ENCODE assay signal across 21 cellular contexts in genomic region chr19:45522010-45522941, GRCh38. TPM values are rescaled to one million over a fixed set of nuclear protein-coding genes. Genes with fewer than 3 reads are reported as not detected.
DNase-seq lines count a peak whose midpoint lies in the region; ATAC-seq, FAIRE-seq and TF ChIP-seq lines count a peak whose summit lies in the region.
"Had no signal": no experiment of that assay in that cellular context is flagged by ENCODE, and none has a peak within 500 bp of the region (broad histone marks: within the 10 kb centered on the region; RNA-seq: fewer than 3 reads in every experiment).

No MANE protein-coding gene starts in this region.

- H3K27me3 Mint-ChIP-seq in astrocyte (ENCODE audit: low read depth, unreplicated experiment): no peaks in the 10 kb centered on the region
- H3K27me3 Mint-ChIP-seq in nephron progenitor cell (ENCODE audit: low read depth, poor library complexity): peaks cover under 1% of the 10 kb centered on the region
- H3K27me3 Mint-ChIP-seq: activated CD4-positive, alpha-beta T cell treated with anti-CD3 and anti-CD28 coated beads for 36 hours; activated naive CD8-positive, alpha-beta T cell treated with anti-CD3 and anti-CD28 coated beads for 36 hours; stimulated activated naive CD8-positive, alpha-beta T cell treated with anti-CD3 and anti-CD28 coated beads, Interleukin-15, amount 100 ng/mL, for 72 hours had no signal

- peaks cover 4% of the 10 kb centered on the region for H3K4me1 ChIP-seq in astrocyte (ENCODE audit: insufficient read depth, low read length)

- no peak overlapping the region for H3K4me3 ChIP-seq in H7 (ENCODE audit: insufficient read depth, low read depth, low read length)
- H3K4me3 ChIP-seq in astrocyte (ENCODE audit: insufficient read depth, low read depth, low read length): no peak overlapping the region
- H3K4me3 ChIP-seq: body of pancreas, heart right ventricle, SJCRH30 had no signal

- no peaks in the 10 kb centered on the region for H3K9me3 ChIP-seq in astrocyte (ENCODE audit: insufficient read depth, low read depth, low read length)
- H3K9me3 ChIP-seq: body of pancreas, heart right ventricle, SJCRH30 had no signal

- H3K27me3 ChIP-seq in H7 (ENCODE audit: control insufficient read depth, insufficient read depth, low read length) (no peaks in the 10 kb centered on the region), astrocyte (ENCODE audit: insufficient read depth, low read length) (no peaks in the 10 kb centered on the region)
- H3K27me3 ChIP-seq: body of pancreas, heart right ventricle, SJCRH30 had no signal

- H4K20me1 ChIP-seq in astrocyte (ENCODE audit: insufficient read depth, low read length): peaks cover 91% of the 10 kb centered on the region

- H3K27ac ChIP-seq in astrocyte (ENCODE audit: low read depth, low read length): no peak overlapping the region

- H3K4me1 Mint-ChIP-seq in astrocyte (ENCODE audit: low read depth, unreplicated experiment) (peaks cover 9% of the 10 kb centered on the region), nephron progenitor cell (peaks cover 10% of the 10 kb centered on the region)

- no peak for FAIRE-seq in astrocyte (lab: Jason Lieb, UNC)
- FAIRE-seq: endometrium had no signal

- no peak for TF ChIP-seq POLR2A in erythroblast (IDR thresholded peaks at IDR 0.05; ENCODE audit: low read length)

- no peak overlapping the region for H3K9ac ChIP-seq in astrocyte (ENCODE audit: low read length)

- H3K9me3 Mint-ChIP-seq in astrocyte (ENCODE audit: unreplicated experiment) (no peaks in the 10 kb centered on the region), nephron progenitor cell (no peaks in the 10 kb centered on the region)
- H3K9me3 Mint-ChIP-seq: activated naive CD8-positive, alpha-beta T cell treated with anti-CD3 and anti-CD28 coated beads for 36 hours; CD8-positive, alpha-beta T cell; stimulated activated naive CD8-positive, alpha-beta T cell treated with anti-CD3 and anti-CD28 coated beads, Interleukin-15, amount 100 ng/mL, for 72 hours had no signal

- peak overlapping the region; percentile 53 for H3K27ac Mint-ChIP-seq in astrocyte (ENCODE audit: unreplicated experiment)
- H3K27ac Mint-ChIP-seq in nephron progenitor cell: peak overlapping the region; percentile 54
- H3K27ac Mint-ChIP-seq: activated CD4-positive, alpha-beta T cell treated with anti-CD3 and anti-CD28 coated beads for 36 hours; CD8-positive, alpha-beta T cell had no signal

- H3K36me3 Mint-ChIP-seq in astrocyte (ENCODE audit: low read depth, unreplicated experiment) (peaks cover 26% of the 10 kb centered on the region), nephron progenitor cell (ENCODE audit: low read depth) (peaks cover 31% of the 10 kb centered on the region)

- TF ChIP-seq CTCF in astrocyte (IDR thresholded peaks at IDR 0.05; ENCODE audit: insufficient read depth, low read depth, low read length): no peak
- no peak for TF ChIP-seq CTCF in nephron progenitor cell (IDR thresholded peaks at IDR 0.05)

- no peak overlapping the region for H3K4me3 Mint-ChIP-seq in astrocyte (ENCODE audit: unreplicated experiment)
- no peak overlapping the region for H3K4me3 Mint-ChIP-seq in nephron progenitor cell
- H3K4me3 Mint-ChIP-seq: activated CD4-positive, alpha-beta T cell treated with anti-CD3 and anti-CD28 coated beads for 36 hours; activated naive CD8-positive, alpha-beta T cell treated with anti-CD3 and anti-CD28 coated beads for 36 hours; CD8-positive, alpha-beta T cell; stimulated activated naive CD8-positive, alpha-beta T cell treated with anti-CD3 and anti-CD28 coated beads, Interleukin-15, amount 100 ng/mL, for 72 hours had no signal

- no peak overlapping the region for H2AFZ ChIP-seq in astrocyte (ENCODE audit: low read depth, low read length)

- DNase-seq in H7 (peak; percentile 54), astrocyte (ENCODE audit: low read depth) (no peak), nephron progenitor cell (no peak), anterior cingulate cortex (lab: John Stamatoyannopoulos, UW) (no peak), erythroblast (lab: John Stamatoyannopoulos, UW) (no peak)
- DNase-seq: activated CD4-positive, alpha-beta T cell treated with anti-CD3 and anti-CD28 coated beads for 36 hours; activated naive CD8-positive, alpha-beta T cell treated with anti-CD3 and anti-CD28 coated beads for 36 hours; body of pancreas; CD8-positive, alpha-beta T cell; DMS53; GF-D8; heart right ventricle; NCI-H2029 treated with DMSO at 0.1 percent for 48 hours; NCI-H345; stimulated activated CD4-positive, alpha-beta T cell treated with anti-CD3 and anti-CD28 coated beads, Interleukin-4, amount 100 ng/mL, for 1 hour; stimulated activated naive CD8-positive, alpha-beta T cell treated with anti-CD3 and anti-CD28 coated beads, Interleukin-15, amount 100 ng/mL, for 72 hours; T-helper 1 cell had no signal

- peaks cover 27% of the 10 kb centered on the region for H3K79me2 ChIP-seq in astrocyte (ENCODE audit: insufficient read depth, low read length)

- H3K36me3 ChIP-seq in H7 (replicated peaks; ENCODE audit: control insufficient read depth, insufficient read depth, low read length) (peaks cover 31% of the 10 kb centered on the region), astrocyte (ENCODE audit: insufficient read depth, low read length) (peaks cover 62% of the 10 kb centered on the region)

- ATAC-seq in HG03045 (IDR thresholded peaks at IDR 0.05; ENCODE audit: unreplicated experiment): no peak
- ATAC-seq: activated CD4-positive, alpha-beta T cell treated with anti-CD3 and anti-CD28 coated beads for 36 hours; body of pancreas; CD8-positive, alpha-beta T cell; heart right ventricle; left lobe of liver; stimulated activated naive CD8-positive, alpha-beta T cell treated with anti-CD3 and anti-CD28 coated beads, Interleukin-15, amount 100 ng/mL, for 72 hours had no signal

- no peak overlapping the region for H3K4me2 ChIP-seq in astrocyte (ENCODE audit: low read length)

RNA-seq across cellular contexts. Expression of gene VASP, which starts 15.0 kb away (rescaled TPM):
- 103 and 130 TPM in 2 replicates for total RNA-seq in H7 (2014; rRNA removed; shearing (Covaris generic))
- 205 and 222 TPM in 2 replicates for total RNA-seq in astrocyte

RNA-seq across cellular contexts. Expression of gene PPM1N, which starts 24.0 kb away (rescaled TPM):
- total RNA-seq in H7 (2014; rRNA removed; shearing (Covaris generic)): 4.0 and 9.2 TPM in 2 replicates
- total RNA-seq in astrocyte: 0.67 and 1.3 TPM in 2 replicates
- total RNA-seq: body of pancreas had no signal

RNA-seq across cellular contexts. Expression of gene RTN2, which starts 25.4 kb away (rescaled TPM):
- total RNA-seq in H7 (2014; rRNA removed; shearing (Covaris generic)): 16.3 and 17.5 TPM in 2 replicates
- total RNA-seq in astrocyte: 29.1 and 35.3 TPM in 2 replicates

RNA-seq across cellular contexts. Expression of gene FOSB, which starts 54.5 kb away (rescaled TPM):
- 1.6 and 10.3 TPM in 2 replicates for total RNA-seq in H7 (2014; rRNA removed; shearing (Covaris generic))
- total RNA-seq in astrocyte: 8.2 and 13.3 TPM in 2 replicates
